Comparison of ENCODE assay signal across 6 cellular contexts in the genomic region with DNA sequence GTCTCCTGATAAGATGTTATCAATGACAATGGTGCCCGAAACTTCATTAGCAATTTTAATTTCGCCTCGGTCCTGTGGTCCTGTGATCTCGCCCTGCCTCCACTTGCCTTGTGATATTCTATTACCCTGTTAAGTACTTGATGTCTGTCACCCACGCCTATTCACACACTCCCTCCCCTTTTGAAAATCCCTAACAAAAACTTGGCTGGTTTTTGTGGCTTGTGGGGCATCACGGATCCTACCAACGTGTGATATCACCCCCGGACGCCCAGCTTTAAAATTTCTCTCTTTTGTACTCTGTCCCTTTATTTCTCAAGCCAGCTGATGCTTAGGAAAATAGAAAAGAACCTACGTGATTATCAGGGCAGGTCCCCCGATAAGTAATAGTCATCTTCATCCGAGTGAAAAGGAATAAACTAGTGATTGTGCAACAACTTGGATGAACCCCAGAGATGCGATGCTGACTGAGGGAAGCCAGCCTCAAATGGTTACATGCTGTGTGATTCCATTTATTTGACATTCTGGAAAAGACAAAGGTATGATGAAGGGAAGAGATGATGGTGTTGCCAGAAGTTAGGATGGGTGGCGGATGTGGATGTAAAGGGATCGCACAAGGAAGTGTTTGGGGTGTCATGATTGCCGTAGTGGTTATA. TPM values are rescaled to one million over a fixed set of nuclear protein-coding genes. Genes with fewer than 3 reads are reported as not detected.
DNase-seq lines count a peak whose midpoint lies in the region; ATAC-seq, FAIRE-seq and TF ChIP-seq lines count a peak whose summit lies in the region.
"Not testable (repeated sequence)": the region's sequence is repeated elsewhere in the genome, so short reads cannot be mapped to it uniquely, and the experiment has no call there.

No MANE protein-coding gene starts in this region.

- in situ Hi-C loops in K562 (cut with MboI) = not testable (repeated sequence)

- intact Hi-C loops in K562 (cut with micrococcal nuclease) = not testable (repeated sequence)

- 73% methylated on average over 12 of the region's 16 CpGs for WGBS in K562 (ENCODE audit: insufficient coverage, low coverage, missing lambda C conversion rate)

- H3K4me2 ChIP-seq in K562 (ENCODE audit: insufficient read depth, low read length) = not testable (repeated sequence)

- POLR2A ChIA-PET in HEK293 (lab: Yijun Ruan, JAX); K562 (lab: Yijun Ruan, JAX): not testable (repeated sequence)

- not testable (repeated sequence) for H4K20me1 ChIP-seq in K562 (replicated peaks; ENCODE audit: control insufficient read depth, insufficient read depth, low read length)

- H3K36me3 ChIP-seq in HEK293 (ENCODE audit: control insufficient read depth in 2 of 2, insufficient read depth in 1 of 2, low read length in 2 of 2) = peaks cover 10 to 44% of the 10 kb centered on the region in 2 experiments; a peak in 2 of 3 replicates
- H3K36me3 ChIP-seq in HUES6 (ENCODE audit: control insufficient read depth, insufficient read depth, low read length) = peaks cover 27% of the 10 kb centered on the region
- H3K36me3 ChIP-seq in K562 (ENCODE audit: control insufficient read depth, insufficient read depth, low read length) = peaks cover 21% of the 10 kb centered on the region
- H3K36me3 ChIP-seq in iPS-18a (ENCODE audit: control insufficient read depth, low read depth, low read length) = not testable (repeated sequence)

- DNase-seq in K562 (ENCODE audit: extremely low read depth in 1 of 4, low spot score in 3 of 4) = not testable (repeated sequence)
- peak; percentile 2 for DNase-seq in mesenteric fat pad (ENCODE audit: low spot score)

- TF ChIP-seq CTCF in HEK293 (tag by site-specific recombination; IDR thresholded peaks at IDR 0.05); K562 (IDR thresholded peaks at IDR 0.05 in 2 of 3, conservative IDR thresholded peaks at IDR 0.05 in 1 of 3; ENCODE audit: insufficient read depth in 2 of 3, low read depth in 1 of 3, low read length in 3 of 3): not testable (repeated sequence)

- ATAC-seq in K562 = not testable (repeated sequence)

- CTCF ChIA-PET in HEK293 (lab: Yijun Ruan, JAX) = not testable (repeated sequence)
- CTCF ChIA-PET in K562 (lab: Yijun Ruan, JAX; ENCODE audit: low intra/inter-chr PET ratio) = interaction anchor here (0.6 kb wide), 1 partner anchor 10 kb away, joined by 3 read pairs; no protein-coding TSS in a partner anchor

- TF ChIP-seq POLR2A in K562 (conservative IDR thresholded peaks at IDR 0.05) = not testable (repeated sequence)

- not testable (repeated sequence) for FAIRE-seq in K562 (lab: Jason Lieb, UNC)

- H3K9ac ChIP-seq in HUES6 (ENCODE audit: low read length) = peak overlapping the region; percentile 64
- not testable (repeated sequence) for H3K9ac ChIP-seq in K562 (ENCODE audit: insufficient read depth in 1 of 2, low read depth in 2 of 2, low read length in 2 of 2); iPS-18a (ENCODE audit: low read length)

- H3K27me3 ChIP-seq in HUES6 (ENCODE audit: control insufficient read depth, insufficient read depth, low read length); K562 (ENCODE audit: control insufficient read depth in 2 of 2, insufficient read depth in 2 of 2, low read length in 2 of 2); iPS-18a (ENCODE audit: control insufficient read depth, insufficient read depth, low read length): not testable (repeated sequence)

- not testable (repeated sequence) for TF ChIP-seq RAD21 in Ishikawa (IDR thresholded peaks at IDR 0.05; ENCODE audit: low read depth); K562 (CRISPR knock-in tag; conservative IDR thresholded peaks at IDR 0.05 in 1 of 2, IDR thresholded peaks at IDR 0.05 in 1 of 2)

- H3K4me1 ChIP-seq in HEK293 (ENCODE audit: control insufficient read depth, insufficient read depth, low read length); K562 (replicated peaks in 1 of 2; ENCODE audit: control insufficient read depth in 2 of 2, insufficient read depth in 2 of 2, low read length in 2 of 2): not testable (repeated sequence)
- peaks cover 17% of the 10 kb centered on the region for H3K4me1 ChIP-seq in HUES6 (ENCODE audit: control insufficient read depth, insufficient read depth, low read length)
- H3K4me1 ChIP-seq in iPS-18a (ENCODE audit: control insufficient read depth, low read depth, low read length) = peaks cover 15% of the 10 kb centered on the region

- not testable (repeated sequence) for H3K27ac ChIP-seq in HEK293 (ENCODE audit: extremely low read depth, low read depth, low read length); K562 (ENCODE audit: extremely low read depth, low read depth, low read length); iPS-18a (ENCODE audit: low read length)
- peak overlapping the region; percentile 60; the same call in 1 of the 2 replicates for H3K27ac ChIP-seq in HUES6 (ENCODE audit: low read depth, low read length)

- not testable (repeated sequence) for BruUV-seq in K562 (replicated peaks; lab: Mats Ljungman, UMichigan)

- H2AFZ ChIP-seq in K562 (ENCODE audit: low read depth, low read length) = not testable (repeated sequence)

- not testable (repeated sequence) for H3K79me2 ChIP-seq in K562 (ENCODE audit: control insufficient read depth, insufficient read depth, low read length)

- TF ChIP-seq EP300 in Ishikawa (IDR thresholded peaks at IDR 0.05; ENCODE audit: borderline replicate concordance); K562 (IDR thresholded peaks at IDR 0.05; ENCODE audit: low read length): not testable (repeated sequence)

- H3K9me3 ChIP-seq in HEK293 (ENCODE audit: control insufficient read depth, insufficient read depth, low read depth, low read length); HUES6 (ENCODE audit: control insufficient read depth, insufficient read depth, low read depth, low read length); K562 (replicated peaks; ENCODE audit: control insufficient read depth, insufficient read depth, low read depth, low read length); iPS-18a (ENCODE audit: control insufficient read depth, low read depth, low read length): not testable (repeated sequence)

- H3K9me1 ChIP-seq in K562 (ENCODE audit: control insufficient read depth, insufficient read depth, low read length) = not testable (repeated sequence)

- H3K4me3 ChIP-seq in HEK293 (ENCODE audit: low read depth, low read length); K562: not testable (repeated sequence)
- H3K4me3 ChIP-seq in HUES6 (ENCODE audit: low read depth, low read length) = peak overlapping the region; percentile 14; the same call in 1 of the 2 replicates
- peak overlapping the region; percentile 25 for H3K4me3 ChIP-seq in iPS-18a (ENCODE audit: low read length)

TF ChIP-seq in HEK293, 187 proteins besides CTCF, POLR2A, EP300 and RAD21:
- TF ChIP-seq ZNF366 (tag by site-specific recombination; conservative IDR thresholded peaks at IDR 0.05) = 0 out of 2 replicates have a peak, but pooled peaks have one; percentile 20

TF ChIP-seq in Ishikawa, 13 proteins besides CTCF, POLR2A, EP300 and RAD21:
- TF ChIP-seq CEBPB (IDR thresholded peaks at IDR 0.05) = 0 out of 2 replicates have a peak, but pooled peaks have one; percentile 36
TF ChIP-seq in Ishikawa: peak in this region for 1; not testable (repeated sequence) for 12.

TF ChIP-seq in K562, 482 proteins besides CTCF, POLR2A, EP300 and RAD21:
- TF ChIP-seq CEBPB (tag; IDR thresholded peaks at IDR 0.05) (peak; percentile 65), CEBPG (tag; conservative IDR thresholded peaks at IDR 0.05 in 1 of 2, IDR thresholded peaks at IDR 0.05 in 1 of 2) (peak; percentile 18 to 41; a peak in 2 of 4 replicates)
- TF ChIP-seq CEBPG (CRISPR knock-in tag; IDR thresholded peaks at IDR 0.05) = not testable (repeated sequence)

RNA-seq across cellular contexts. Expression of gene ZNFX1, which starts 16.3 kb away (rescaled TPM):
- 34.0 and 34.5 TPM in 2 replicates for total RNA-seq in K562 (2011; cell fraction: chromatin; rRNA removed; ENCODE audit: low replicate concordance)
- total RNA-seq in K562 (2011; cell fraction: nucleolus; rRNA removed) = 14.8 and 15.7 TPM in 2 replicates
- 12.4 and 17.1 TPM in 2 replicates for total RNA-seq in K562 (2011; cell fraction: nucleoplasm; rRNA removed)
- 10.3 and 12.4 TPM in 2 replicates for total RNA-seq in K562 (2014; rRNA removed)
- total RNA-seq in K562 (2014; rRNA removed; fragmentation: Illumina TruSeq; extraction: Trizol) = 11.9 and 13.5 TPM in 2 replicates
- total RNA-seq in K562 (2015; rRNA removed; fragmentation: Illumina TruSeq; extraction: Trizol) = 12.4 and 13.8 TPM in 2 replicates
- 11.9 and 13.4 TPM in 2 replicates for total RNA-seq in K562 (2021)
- 2.5 and 3.8 TPM in 2 replicates for polyA plus RNA-seq in K562 (2011; rRNA removed)
- polyA plus RNA-seq in K562 (2011; cell fraction: cytosol; rRNA removed) = 3.5 and 4.1 TPM in 2 replicates
- polyA plus RNA-seq in K562 (2011; cell fraction: nucleus; rRNA removed) = 3.0 and 7.0 TPM in 2 replicates
- 6.0 and 6.5 TPM in 2 replicates for polyA plus RNA-seq in K562 (2012)
- polyA plus RNA-seq in K562 (2014; fragmentation: Illumina TruSeq; extraction: Trizol) = 10.4 and 11.6 TPM in 2 replicates
- 1 to 10 TPM; 4.4 to 4.9 TPM for polyA plus RNA-seq in K562 (2014; fragmentation: Nextera tagmentation; extraction: Ambion mirVana)
- 7.2 and 7.6 TPM in 2 replicates for polyA plus RNA-seq in K562 (2014; rRNA removed)
- 15.4 and 15.9 TPM in 2 replicates for polyA minus RNA-seq in K562 (2011; rRNA and poly(A)+ RNA removed)
- polyA minus RNA-seq in K562 (2011; cell fraction: cytosol; rRNA and poly(A)+ RNA removed) = 5.7 and 9.7 TPM in 2 replicates
- 9.0 and 12.0 TPM in 2 replicates for polyA minus RNA-seq in K562 (2011; cell fraction: nucleus; rRNA and poly(A)+ RNA removed)
- 43.4 TPM for total RNA-seq in mesenteric fat pad
